In the genomic region with DNA sequence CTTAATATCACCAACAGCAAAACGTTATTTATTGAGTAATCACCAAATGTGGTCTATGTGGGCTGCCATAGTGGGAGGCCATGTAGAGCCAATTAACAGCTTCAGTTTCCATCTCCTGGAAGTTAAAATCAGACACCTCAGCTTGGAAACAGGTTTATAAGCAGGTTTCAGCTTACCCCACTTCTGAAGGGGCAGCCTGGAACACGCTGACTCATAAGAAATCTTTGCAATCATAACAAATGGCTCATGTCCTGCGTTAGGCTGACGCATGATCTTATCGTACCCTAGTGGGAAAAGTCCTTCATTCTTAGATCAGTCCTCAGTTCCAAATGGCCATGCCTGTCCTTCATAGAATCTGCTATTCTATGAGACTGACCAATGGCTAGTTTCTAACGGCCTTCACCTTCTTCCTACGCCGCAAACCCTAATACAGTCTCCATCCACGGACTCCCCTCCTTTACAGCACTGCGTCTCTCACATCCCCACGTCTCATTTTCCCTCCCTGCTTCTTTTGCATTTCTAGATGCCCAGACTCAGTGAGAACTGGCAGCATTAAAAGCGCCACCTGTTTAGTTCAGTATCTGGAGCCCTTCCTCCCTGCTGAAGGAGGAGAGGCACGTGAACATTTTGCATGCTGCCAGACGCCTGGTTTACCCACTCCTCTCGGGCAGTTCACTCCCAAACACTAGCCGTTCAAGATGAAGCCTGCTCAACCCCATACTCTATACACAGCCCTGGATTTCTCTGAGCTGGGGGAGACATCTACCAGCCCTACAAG, we compare ENCODE assay signal across 1 cellular context.
TF ChIP-seq lines count a peak whose summit lies in the region.

No MANE protein-coding gene starts in this region.

TF ChIP-seq in HEK293, 187 proteins besides CTCF, POLR2A, EP300 and RAD21 (continued from another document):
- TF ChIP-seq, protein P1, sequence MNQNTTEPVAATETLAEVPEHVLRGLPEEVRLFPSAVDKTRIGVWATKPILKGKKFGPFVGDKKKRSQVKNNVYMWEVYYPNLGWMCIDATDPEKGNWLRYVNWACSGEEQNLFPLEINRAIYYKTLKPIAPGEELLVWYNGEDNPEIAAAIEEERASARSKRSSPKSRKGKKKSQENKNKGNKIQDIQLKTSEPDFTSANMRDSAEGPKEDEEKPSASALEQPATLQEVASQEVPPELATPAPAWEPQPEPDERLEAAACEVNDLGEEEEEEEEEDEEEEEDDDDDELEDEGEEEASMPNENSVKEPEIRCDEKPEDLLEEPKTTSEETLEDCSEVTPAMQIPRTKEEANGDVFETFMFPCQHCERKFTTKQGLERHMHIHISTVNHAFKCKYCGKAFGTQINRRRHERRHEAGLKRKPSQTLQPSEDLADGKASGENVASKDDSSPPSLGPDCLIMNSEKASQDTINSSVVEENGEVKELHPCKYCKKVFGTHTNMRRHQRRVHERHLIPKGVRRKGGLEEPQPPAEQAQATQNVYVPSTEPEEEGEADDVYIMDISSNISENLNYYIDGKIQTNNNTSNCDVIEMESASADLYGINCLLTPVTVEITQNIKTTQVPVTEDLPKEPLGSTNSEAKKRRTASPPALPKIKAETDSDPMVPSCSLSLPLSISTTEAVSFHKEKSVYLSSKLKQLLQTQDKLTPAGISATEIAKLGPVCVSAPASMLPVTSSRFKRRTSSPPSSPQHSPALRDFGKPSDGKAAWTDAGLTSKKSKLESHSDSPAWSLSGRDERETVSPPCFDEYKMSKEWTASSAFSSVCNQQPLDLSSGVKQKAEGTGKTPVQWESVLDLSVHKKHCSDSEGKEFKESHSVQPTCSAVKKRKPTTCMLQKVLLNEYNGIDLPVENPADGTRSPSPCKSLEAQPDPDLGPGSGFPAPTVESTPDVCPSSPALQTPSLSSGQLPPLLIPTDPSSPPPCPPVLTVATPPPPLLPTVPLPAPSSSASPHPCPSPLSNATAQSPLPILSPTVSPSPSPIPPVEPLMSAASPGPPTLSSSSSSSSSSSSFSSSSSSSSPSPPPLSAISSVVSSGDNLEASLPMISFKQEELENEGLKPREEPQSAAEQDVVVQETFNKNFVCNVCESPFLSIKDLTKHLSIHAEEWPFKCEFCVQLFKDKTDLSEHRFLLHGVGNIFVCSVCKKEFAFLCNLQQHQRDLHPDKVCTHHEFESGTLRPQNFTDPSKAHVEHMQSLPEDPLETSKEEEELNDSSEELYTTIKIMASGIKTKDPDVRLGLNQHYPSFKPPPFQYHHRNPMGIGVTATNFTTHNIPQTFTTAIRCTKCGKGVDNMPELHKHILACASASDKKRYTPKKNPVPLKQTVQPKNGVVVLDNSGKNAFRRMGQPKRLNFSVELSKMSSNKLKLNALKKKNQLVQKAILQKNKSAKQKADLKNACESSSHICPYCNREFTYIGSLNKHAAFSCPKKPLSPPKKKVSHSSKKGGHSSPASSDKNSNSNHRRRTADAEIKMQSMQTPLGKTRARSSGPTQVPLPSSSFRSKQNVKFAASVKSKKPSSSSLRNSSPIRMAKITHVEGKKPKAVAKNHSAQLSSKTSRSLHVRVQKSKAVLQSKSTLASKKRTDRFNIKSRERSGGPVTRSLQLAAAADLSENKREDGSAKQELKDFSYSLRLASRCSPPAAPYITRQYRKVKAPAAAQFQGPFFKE (tag by site-specific recombination; IDR thresholded peaks at IDR 0.05; ENCODE audit: borderline replicate concordance), result no peak
- TF ChIP-seq ZNF510 (tag by site-specific recombination; IDR thresholded peaks at IDR 0.05; ENCODE audit: insufficient replicate concordance), result no peak
- TF ChIP-seq, protein P2, sequence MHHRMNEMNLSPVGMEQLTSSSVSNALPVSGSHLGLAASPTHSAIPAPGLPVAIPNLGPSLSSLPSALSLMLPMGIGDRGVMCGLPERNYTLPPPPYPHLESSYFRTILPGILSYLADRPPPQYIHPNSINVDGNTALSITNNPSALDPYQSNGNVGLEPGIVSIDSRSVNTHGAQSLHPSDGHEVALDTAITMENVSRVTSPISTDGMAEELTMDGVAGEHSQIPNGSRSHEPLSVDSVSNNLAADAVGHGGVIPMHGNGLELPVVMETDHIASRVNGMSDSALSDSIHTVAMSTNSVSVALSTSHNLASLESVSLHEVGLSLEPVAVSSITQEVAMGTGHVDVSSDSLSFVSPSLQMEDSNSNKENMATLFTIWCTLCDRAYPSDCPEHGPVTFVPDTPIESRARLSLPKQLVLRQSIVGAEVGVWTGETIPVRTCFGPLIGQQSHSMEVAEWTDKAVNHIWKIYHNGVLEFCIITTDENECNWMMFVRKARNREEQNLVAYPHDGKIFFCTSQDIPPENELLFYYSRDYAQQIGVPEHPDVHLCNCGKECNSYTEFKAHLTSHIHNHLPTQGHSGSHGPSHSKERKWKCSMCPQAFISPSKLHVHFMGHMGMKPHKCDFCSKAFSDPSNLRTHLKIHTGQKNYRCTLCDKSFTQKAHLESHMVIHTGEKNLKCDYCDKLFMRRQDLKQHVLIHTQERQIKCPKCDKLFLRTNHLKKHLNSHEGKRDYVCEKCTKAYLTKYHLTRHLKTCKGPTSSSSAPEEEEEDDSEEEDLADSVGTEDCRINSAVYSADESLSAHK (tag by site-specific recombination; IDR thresholded peaks at IDR 0.05), result peak; percentile 55
- TF ChIP-seq ZNF843 (tag by site-specific recombination; IDR thresholded peaks at IDR 0.05), result 0 out of 2 replicates have a peak, but pooled peaks have one; percentile 40
- TF ChIP-seq ZNF366 (tag by site-specific recombination; conservative IDR thresholded peaks at IDR 0.05), result peak; percentile 77
- peak; percentile 70 for TF ChIP-seq SP7 (tag by site-specific recombination; IDR thresholded peaks at IDR 0.05)
- peak; percentile 14; the same call in 1 of the 2 replicates for TF ChIP-seq ZFP69B (tag by site-specific recombination; IDR thresholded peaks at IDR 0.05)
- TF ChIP-seq SALL2 (tag by site-specific recombination; IDR thresholded peaks at IDR 0.05; ENCODE audit: borderline replicate concordance), result no peak
- peak; percentile 73 for TF ChIP-seq ZNF24 (tag by site-specific recombination; IDR thresholded peaks at IDR 0.05)
- no peak for TF ChIP-seq GLI4 (tag by site-specific recombination; IDR thresholded peaks at IDR 0.05)
- TF ChIP-seq OSR2 (tag by site-specific recombination; IDR thresholded peaks at IDR 0.05), result peak; percentile 97
- TF ChIP-seq, protein P3, sequence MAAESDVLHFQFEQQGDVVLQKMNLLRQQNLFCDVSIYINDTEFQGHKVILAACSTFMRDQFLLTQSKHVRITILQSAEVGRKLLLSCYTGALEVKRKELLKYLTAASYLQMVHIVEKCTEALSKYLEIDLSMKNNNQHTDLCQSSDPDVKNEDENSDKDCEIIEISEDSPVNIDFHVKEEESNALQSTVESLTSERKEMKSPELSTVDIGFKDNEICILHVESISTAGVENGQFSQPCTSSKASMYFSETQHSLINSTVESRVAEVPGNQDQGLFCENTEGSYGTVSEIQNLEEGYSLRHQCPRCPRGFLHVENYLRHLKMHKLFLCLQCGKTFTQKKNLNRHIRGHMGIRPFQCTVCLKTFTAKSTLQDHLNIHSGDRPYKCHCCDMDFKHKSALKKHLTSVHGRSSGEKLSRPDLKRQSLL (tag by site-specific recombination; IDR thresholded peaks at IDR 0.05), result no peak
- TF ChIP-seq, protein P4, sequence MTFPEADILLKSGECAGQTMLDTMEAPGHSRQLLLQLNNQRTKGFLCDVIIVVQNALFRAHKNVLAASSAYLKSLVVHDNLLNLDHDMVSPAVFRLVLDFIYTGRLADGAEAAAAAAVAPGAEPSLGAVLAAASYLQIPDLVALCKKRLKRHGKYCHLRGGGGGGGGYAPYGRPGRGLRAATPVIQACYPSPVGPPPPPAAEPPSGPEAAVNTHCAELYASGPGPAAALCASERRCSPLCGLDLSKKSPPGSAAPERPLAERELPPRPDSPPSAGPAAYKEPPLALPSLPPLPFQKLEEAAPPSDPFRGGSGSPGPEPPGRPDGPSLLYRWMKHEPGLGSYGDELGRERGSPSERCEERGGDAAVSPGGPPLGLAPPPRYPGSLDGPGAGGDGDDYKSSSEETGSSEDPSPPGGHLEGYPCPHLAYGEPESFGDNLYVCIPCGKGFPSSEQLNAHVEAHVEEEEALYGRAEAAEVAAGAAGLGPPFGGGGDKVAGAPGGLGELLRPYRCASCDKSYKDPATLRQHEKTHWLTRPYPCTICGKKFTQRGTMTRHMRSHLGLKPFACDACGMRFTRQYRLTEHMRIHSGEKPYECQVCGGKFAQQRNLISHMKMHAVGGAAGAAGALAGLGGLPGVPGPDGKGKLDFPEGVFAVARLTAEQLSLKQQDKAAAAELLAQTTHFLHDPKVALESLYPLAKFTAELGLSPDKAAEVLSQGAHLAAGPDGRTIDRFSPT (tag by site-specific recombination; IDR thresholded peaks at IDR 0.05), result peak; percentile 48; the same call in 1 of the 2 replicates
- TF ChIP-seq TRIM28 (IDR thresholded peaks at IDR 0.05; ENCODE audit: borderline replicate concordance, low read length), result peak; percentile 73; the same call in 1 of the 2 replicates
- peak; percentile 72 for TF ChIP-seq ZNF600 (tag by site-specific recombination; IDR thresholded peaks at IDR 0.05)
- TF ChIP-seq ZBTB21 (tag by site-specific recombination; IDR thresholded peaks at IDR 0.05), result 0 out of 2 replicates have a peak, but pooled peaks have one; percentile 24
- peak; percentile 79 for TF ChIP-seq ZXDB (tag by site-specific recombination; IDR thresholded peaks at IDR 0.05)
- peak; percentile 19; the same call in 1 of the 2 replicates for TF ChIP-seq GLIS2 (tag by site-specific recombination; IDR thresholded peaks at IDR 0.05)
- TF ChIP-seq, protein P5, sequence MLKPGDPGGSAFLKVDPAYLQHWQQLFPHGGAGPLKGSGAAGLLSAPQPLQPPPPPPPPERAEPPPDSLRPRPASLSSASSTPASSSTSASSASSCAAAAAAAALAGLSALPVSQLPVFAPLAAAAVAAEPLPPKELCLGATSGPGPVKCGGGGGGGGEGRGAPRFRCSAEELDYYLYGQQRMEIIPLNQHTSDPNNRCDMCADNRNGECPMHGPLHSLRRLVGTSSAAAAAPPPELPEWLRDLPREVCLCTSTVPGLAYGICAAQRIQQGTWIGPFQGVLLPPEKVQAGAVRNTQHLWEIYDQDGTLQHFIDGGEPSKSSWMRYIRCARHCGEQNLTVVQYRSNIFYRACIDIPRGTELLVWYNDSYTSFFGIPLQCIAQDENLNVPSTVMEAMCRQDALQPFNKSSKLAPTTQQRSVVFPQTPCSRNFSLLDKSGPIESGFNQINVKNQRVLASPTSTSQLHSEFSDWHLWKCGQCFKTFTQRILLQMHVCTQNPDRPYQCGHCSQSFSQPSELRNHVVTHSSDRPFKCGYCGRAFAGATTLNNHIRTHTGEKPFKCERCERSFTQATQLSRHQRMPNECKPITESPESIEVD (tag by site-specific recombination; IDR thresholded peaks at IDR 0.05), result peak; percentile 52; the same call in 1 of the 2 replicates
- TF ChIP-seq ZSCAN23 (tag by site-specific recombination; IDR thresholded peaks at IDR 0.05), result peak; percentile 64; the same call in 1 of the 2 replicates
- 0 out of 2 replicates have a peak, but pooled peaks have one; percentile 45 for TF ChIP-seq ZNF184 (tag by site-specific recombination; IDR thresholded peaks at IDR 0.05)
